Comparison of ENCODE assay signal across 8 cellular contexts in genomic region chr1:166838766-166839599, GRCh38. TPM values are rescaled to one million over a fixed set of nuclear protein-coding genes. Genes with fewer than 3 reads are reported as not detected.
A peak's percentile ranks its signal among the peaks of the same experiment; 100 is the strongest.
DNase-seq lines count a peak whose midpoint lies in the region; ATAC-seq and TF ChIP-seq lines count a peak whose summit lies in the region.

POGK (plus strand) TSS chr1:166839475; CDS start chr1:166840957, 1,482 bp downstream.

- DNase-seq in AML-193 (lab: John Stamatoyannopoulos, UW) (peak; percentile 70 to 73), NCI-H446 treated with DMSO at 0.1 percent for 48 hours (lab: John Stamatoyannopoulos, UW) (peak; percentile 78), cerebellum (ENCODE audit: low spot score) (peak; percentile 90), kidney epithelial cell (ENCODE audit: low read depth) (peak; percentile 59)
- DNase-seq in activated CD4-positive, alpha-beta T cell treated with anti-CD3 and anti-CD28 coated beads for 24 hours (ENCODE audit: low read depth in 2 of 2): peak; percentile 75 to 77
- peak; percentile 93 for DNase-seq in stimulated activated CD4-positive, alpha-beta T cell treated with anti-CD3 and anti-CD28 coated beads, Interleukin-15, amount 100 ng/mL, for 24 hours

- no peaks in the 10 kb centered on the region for H3K36me3 ChIP-seq in kidney epithelial cell (ENCODE audit: control insufficient read depth, insufficient read depth, low read length)

- peak; percentile 91 for ATAC-seq in HG03378 (IDR thresholded peaks at IDR 0.05; ENCODE audit: unreplicated experiment)

- peak; percentile 90 for TF ChIP-seq POLR2A in GM19099 (IDR thresholded peaks at IDR 0.05; ENCODE audit: extremely low read depth, insufficient read length, low read depth)

- TF ChIP-seq CTCF in kidney epithelial cell (IDR thresholded peaks at IDR 0.05; ENCODE audit: insufficient read depth, low read length, poor library complexity, severe bottlenecking): no peak

- no peaks in the 10 kb centered on the region for H3K27me3 ChIP-seq in kidney epithelial cell (ENCODE audit: control insufficient read depth, insufficient read depth, low read length)

- peak within 1 kb of the TSS; percentile 65 for H3K4me3 ChIP-seq in kidney epithelial cell (ENCODE audit: low read depth, low read length)

RNA-seq across cellular contexts. Expression of gene POGK, which starts in this region (rescaled TPM):
- total RNA-seq in cerebellum (37.9 TPM), kidney epithelial cell (45.6 and 45.8 TPM in 2 replicates)

Comparison
In these comparisons a context has a peak if more than half of its experiments do, and no peak if none do; other contexts are left out.
1. Peak in every context shown above with its lines: DNase-seq, ATAC-seq and H3K4me3 ChIP-seq.